Comparison of ENCODE assay signal across 8 cellular contexts in the genomic region with DNA sequence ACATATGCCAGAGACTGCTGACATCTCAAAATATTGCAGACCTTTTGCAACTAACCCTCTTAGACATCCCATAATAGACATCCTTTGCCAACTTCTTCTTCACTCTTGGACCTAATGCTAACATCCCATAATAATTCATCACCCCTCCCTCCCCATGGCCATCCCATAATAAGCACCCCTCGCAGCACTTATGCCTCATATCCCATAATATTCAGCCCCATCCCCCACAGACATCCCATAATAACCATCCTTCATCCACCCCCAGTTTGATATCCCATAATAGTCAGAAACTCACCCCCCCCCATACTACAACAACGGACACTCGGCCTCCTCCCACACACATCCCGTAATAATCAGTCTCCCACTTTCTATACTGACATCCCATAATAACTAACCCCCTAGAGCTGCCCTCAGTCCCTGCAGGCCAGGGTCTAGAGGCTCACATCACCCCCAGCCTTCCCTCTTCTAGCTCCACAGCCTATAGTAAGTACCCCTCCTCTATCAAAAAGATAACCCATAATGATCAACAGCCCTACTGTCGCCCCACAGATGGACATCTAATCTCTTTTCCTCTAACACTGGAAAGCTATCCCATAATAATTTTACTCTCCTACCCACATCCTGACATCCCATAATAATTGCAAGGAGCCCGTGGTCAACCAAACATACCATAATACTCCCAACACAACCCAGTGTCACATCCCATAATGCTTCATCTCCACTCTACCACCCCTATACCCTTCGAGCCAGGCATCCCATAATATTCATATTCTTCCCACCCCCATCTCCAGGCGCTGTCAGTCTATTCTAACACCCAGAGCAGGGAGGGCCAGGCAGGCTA. TPM values are rescaled to one million over a fixed set of nuclear protein-coding genes. Genes with fewer than 3 reads are reported as not detected.
DNase-seq lines count a peak whose midpoint lies in the region; ATAC-seq, FAIRE-seq and TF ChIP-seq lines count a peak whose summit lies in the region.

No MANE protein-coding gene starts in this region.

- H3K4me1 ChIP-seq in endothelial cell of umbilical vein (ENCODE audit: control insufficient read depth, extremely low read depth, insufficient read depth, low read length) (peaks cover 36% of the 10 kb centered on the region), vagina (peaks cover 49% of the 10 kb centered on the region)

- TF ChIP-seq POLR2A in endothelial cell of umbilical vein (IDR thresholded peaks at IDR 0.05; ENCODE audit: low read depth, low read length) (no peak), vagina (IDR thresholded peaks at IDR 0.05) (no peak)

- H3K4me2 ChIP-seq in endothelial cell of umbilical vein (ENCODE audit: insufficient read depth, low read length) = peak overlapping the region; percentile 7

- H4K20me1 ChIP-seq in endothelial cell of umbilical vein (replicated peaks; ENCODE audit: control insufficient read depth, extremely low read depth, insufficient read depth, low read length) = no peaks in the 10 kb centered on the region

- no peak overlapping the region for H3K27ac ChIP-seq in endothelial cell of umbilical vein (ENCODE audit: insufficient read depth, low read depth, low read length)
- H3K27ac ChIP-seq in vagina = peak overlapping the region; percentile 99

- H3K9me3 ChIP-seq in endothelial cell of umbilical vein (replicated peaks; ENCODE audit: control insufficient read depth, insufficient read depth, low read length) = no peaks in the 10 kb centered on the region
- no peaks in the 10 kb centered on the region for H3K9me3 ChIP-seq in vagina

- peaks cover 25% of the 10 kb centered on the region for H3K36me3 Mint-ChIP-seq in activated CD4-positive, alpha-beta T cell treated with anti-CD3 and anti-CD28 coated beads, Interleukin-2, amount 10 ng/mL, durations not matched to agents 7 days and 5 days (ENCODE audit: low read depth)
- H3K36me3 Mint-ChIP-seq in neural crest cell (ENCODE audit: low read depth) = peaks cover 13% of the 10 kb centered on the region

- dilution Hi-C loops in endothelial cell of umbilical vein (cut with MboI; ENCODE audit: extremely low pct_ligation_motif_present, low sequenced_read_pairs) = no loop called here

- CTCF ChIA-PET in activated CD4-positive, alpha-beta T cell treated with anti-CD3 and anti-CD28 coated beads, Interleukin-2, amount 10 ng/mL, durations not matched to agents 7 days and 5 days (lab: Charles Lee) = interaction anchor here (1.0 to 1.5 kb wide), 4 partner anchors 15 to 146 kb away, joined by 3 read pairs; a partner anchor contains a TSS
- CTCF ChIA-PET in endothelial cell of umbilical vein (lab: Charles Lee) = interaction anchor here (0.7 kb wide), 1 partner anchor 74 kb away, joined by 3 read pairs; no protein-coding TSS in a partner anchor

- H3K4me1 Mint-ChIP-seq in activated CD4-positive, alpha-beta T cell treated with anti-CD3 and anti-CD28 coated beads, Interleukin-2, amount 10 ng/mL, durations not matched to agents 7 days and 5 days = peaks cover 49% of the 10 kb centered on the region
- peaks cover 52% of the 10 kb centered on the region for H3K4me1 Mint-ChIP-seq in neural crest cell

- H3K4me3 ChIP-seq in endothelial cell of umbilical vein (replicated peaks in 1 of 3; ENCODE audit: insufficient read depth in 1 of 3, low read depth in 1 of 3, low read length in 3 of 3) (no peak overlapping the region), vagina (no peak overlapping the region)

- H2AFZ ChIP-seq in endothelial cell of umbilical vein (ENCODE audit: low read depth, low read length) = peak overlapping the region; percentile 50

- FAIRE-seq in HTR-8/SVneo (lab: Jason Lieb, UNC) (peak; percentile 67), endothelial cell of umbilical vein (lab: Jason Lieb, UNC) (no peak)

- TF ChIP-seq CTCF in GM10266 (IDR thresholded peaks at IDR 0.05; ENCODE audit: control insufficient read depth, insufficient read depth, low read depth, missing control alignments) (no peak), endothelial cell of umbilical vein (IDR thresholded peaks at IDR 0.05; ENCODE audit: extremely low read depth in 1 of 2, insufficient read depth in 1 of 2, low read depth in 1 of 2, low read length in 2 of 2) (no peak), neural crest cell (conservative IDR thresholded peaks at IDR 0.05) (no peak), vagina (IDR thresholded peaks at IDR 0.05) (no peak)

- ATAC-seq in GM19463 (IDR thresholded peaks at IDR 0.05; ENCODE audit: unreplicated experiment) = no peak

- intact Hi-C loops in endothelial cell of umbilical vein (cut with micrococcal nuclease) = loop anchor here (2.0 kb wide), 2 partner anchors 39 to 159 kb away; a partner anchor contains a TSS
- intact Hi-C loops in vagina (cut with DNase I) = no loop called here

- H3K27me3 ChIP-seq in endothelial cell of umbilical vein (ENCODE audit: control insufficient read depth in 2 of 2, insufficient read depth in 2 of 2, low read length in 2 of 2) = no peaks in the 10 kb centered on the region
- no peaks in the 10 kb centered on the region for H3K27me3 ChIP-seq in vagina

- POLR2A ChIA-PET in activated CD4-positive, alpha-beta T cell treated with anti-CD3 and anti-CD28 coated beads, Interleukin-2, amount 10 ng/mL, durations not matched to agents 7 days and 5 days (lab: Charles Lee) = interaction anchor here (1.9 kb wide), 1 partner anchor 82 kb away, joined by 7 read pairs; a partner anchor contains a TSS
- POLR2A ChIA-PET in endothelial cell of umbilical vein (lab: Charles Lee) = interaction anchor here (0.6 kb wide), 1 partner anchor 138 kb away, joined by 3 read pairs; no protein-coding TSS in a partner anchor

- H3K9me3 Mint-ChIP-seq in activated CD4-positive, alpha-beta T cell treated with anti-CD3 and anti-CD28 coated beads, Interleukin-2, amount 10 ng/mL, durations not matched to agents 7 days and 5 days = no peaks in the 10 kb centered on the region
- H3K9me3 Mint-ChIP-seq in neural crest cell = no peaks in the 10 kb centered on the region

- no TSS peak for BruUV-seq in endothelial cell of umbilical vein (replicated peaks; lab: Mats Ljungman, UMichigan)

- no peak overlapping the region for H3K4me3 Mint-ChIP-seq in activated CD4-positive, alpha-beta T cell treated with anti-CD3 and anti-CD28 coated beads, Interleukin-2, amount 10 ng/mL, durations not matched to agents 7 days and 5 days
- H3K4me3 Mint-ChIP-seq in neural crest cell = no peak overlapping the region

- H3K9me1 ChIP-seq in endothelial cell of umbilical vein (replicated peaks; ENCODE audit: control insufficient read depth, extremely low read depth, insufficient read depth, low read length) = no peaks in the 10 kb centered on the region

- peaks cover 33% of the 10 kb centered on the region for H3K79me2 ChIP-seq in endothelial cell of umbilical vein (ENCODE audit: control insufficient read depth, insufficient read depth, low read length)

- H3K9ac ChIP-seq in endothelial cell of umbilical vein (replicated peaks; ENCODE audit: extremely low read depth, insufficient read depth, low read length) = no peak overlapping the region

- no peak overlapping the region for H3K27ac Mint-ChIP-seq in activated CD4-positive, alpha-beta T cell treated with anti-CD3 and anti-CD28 coated beads, Interleukin-2, amount 10 ng/mL, durations not matched to agents 7 days and 5 days
- no peak overlapping the region for H3K27ac Mint-ChIP-seq in neural crest cell (ENCODE audit: unreplicated experiment)

- no peaks in the 10 kb centered on the region for H3K36me3 ChIP-seq in endothelial cell of umbilical vein (ENCODE audit: control insufficient read depth in 2 of 2, extremely low read depth in 1 of 2, insufficient read depth in 2 of 2, low read length in 2 of 2)
- no peaks in the 10 kb centered on the region for H3K36me3 ChIP-seq in vagina

- H3K27me3 Mint-ChIP-seq in activated CD4-positive, alpha-beta T cell treated with anti-CD3 and anti-CD28 coated beads, Interleukin-2, amount 10 ng/mL, durations not matched to agents 7 days and 5 days = no peaks in the 10 kb centered on the region
- H3K27me3 Mint-ChIP-seq in neural crest cell (ENCODE audit: low read depth) = no peaks in the 10 kb centered on the region

- DNase-seq in GM10266 (ENCODE audit: extremely low spot score) (peak; percentile 73), HTR-8/SVneo (ENCODE audit: insufficient read length, low spot score) (peak; percentile 89), NCI-H748 (lab: John Stamatoyannopoulos, UW; ENCODE audit: unreplicated experiment) (peak; percentile 92), endothelial cell of umbilical vein (ENCODE audit: low read depth, low spot score) (peak; percentile 42), neural crest cell (ENCODE audit: low read depth, low spot score) (peak; percentile 44), vagina (ENCODE audit: extremely low spot score in 2 of 2) (peak in 1 of 2 donors; percentile 90)
- peak; percentile 74 for DNase-seq in activated CD4-positive, alpha-beta T cell treated with anti-CD3 and anti-CD28 coated beads, Interleukin-2, amount 10 ng/mL, durations not matched to agents 7 days and 5 days

RNA-seq across cellular contexts. Expression of a gene that starts 0.8 kb away (rescaled TPM):
- total RNA-seq in activated CD4-positive, alpha-beta T cell treated with anti-CD3 and anti-CD28 coated beads, Interleukin-2, amount 10 ng/mL, durations not matched to agents 7 days and 5 days = 100 to 1,000 TPM; 262 to 263 TPM
- total RNA-seq in endothelial cell of umbilical vein (192 and 216 TPM in 2 replicates), neural crest cell (476 and 492 TPM in 2 replicates), vagina (152 TPM)
- polyA plus RNA-seq in endothelial cell of umbilical vein = 119 and 127 TPM in 2 replicates
- polyA plus RNA-seq in endothelial cell of umbilical vein (2011; cell fraction: cytosol; rRNA removed) = 130 and 131 TPM in 2 replicates
- polyA plus RNA-seq in endothelial cell of umbilical vein (2011; cell fraction: nucleus; rRNA removed) = 178 and 198 TPM in 2 replicates
- polyA plus RNA-seq in endothelial cell of umbilical vein (2012) = 108 and 117 TPM in 2 replicates
- polyA minus RNA-seq in endothelial cell of umbilical vein = 187 and 211 TPM in 2 replicates
- 97.7 TPM for polyA minus RNA-seq in endothelial cell of umbilical vein (2011; cell fraction: cytosol; rRNA and poly(A)+ RNA removed)
- polyA minus RNA-seq in endothelial cell of umbilical vein (2011; cell fraction: nucleus; rRNA and poly(A)+ RNA removed) = 83.7 and 90.8 TPM in 2 replicates

RNA-seq across cellular contexts. Expression of a gene that starts 27.8 kb away (rescaled TPM):
- 1 to 10 TPM; 6.2 to 6.6 TPM for total RNA-seq in activated CD4-positive, alpha-beta T cell treated with anti-CD3 and anti-CD28 coated beads, Interleukin-2, amount 10 ng/mL, durations not matched to agents 7 days and 5 days
- not detected in 2 replicates for total RNA-seq in endothelial cell of umbilical vein
- polyA plus RNA-seq in endothelial cell of umbilical vein = 0.23 and 0.41 TPM in 2 replicates
- 0.07 and 0.10 TPM in 2 replicates for polyA plus RNA-seq in endothelial cell of umbilical vein (2011; cell fraction: cytosol; rRNA removed)
- 0.08 TPM in 1 of 2 replicates, not detected in the other for polyA plus RNA-seq in endothelial cell of umbilical vein (2011; cell fraction: nucleus; rRNA removed)
- polyA plus RNA-seq in endothelial cell of umbilical vein (2012) = 0.07 TPM in 1 of 2 replicates, not detected in the other
- polyA minus RNA-seq in endothelial cell of umbilical vein = 0.42 and 0.75 TPM in 2 replicates
- polyA minus RNA-seq in endothelial cell of umbilical vein (2011; cell fraction: cytosol; rRNA and poly(A)+ RNA removed) = 1.7 TPM
- not detected in 2 replicates for polyA minus RNA-seq in endothelial cell of umbilical vein (2011; cell fraction: nucleus; rRNA and poly(A)+ RNA removed)
- total RNA-seq in neural crest cell = not detected in 2 replicates
- total RNA-seq in vagina = 7.4 TPM

RNA-seq across cellular contexts. Expression of a gene that starts 39.3 kb away (rescaled TPM):
- total RNA-seq in activated CD4-positive, alpha-beta T cell treated with anti-CD3 and anti-CD28 coated beads, Interleukin-2, amount 10 ng/mL, durations not matched to agents 7 days and 5 days = 1 to 10 TPM; 1.6 to 2.6 TPM
- total RNA-seq in endothelial cell of umbilical vein = 0.97 and 1.3 TPM in 2 replicates
- 5.5 and 5.7 TPM in 2 replicates for polyA plus RNA-seq in endothelial cell of umbilical vein
- 2.0 and 3.4 TPM in 2 replicates for polyA plus RNA-seq in endothelial cell of umbilical vein (2011; cell fraction: cytosol; rRNA removed)
- 2.5 and 3.2 TPM in 2 replicates for polyA plus RNA-seq in endothelial cell of umbilical vein (2011; cell fraction: nucleus; rRNA removed)
- 0.32 and 0.82 TPM in 2 replicates for polyA plus RNA-seq in endothelial cell of umbilical vein (2012)
- 4.5 and 5.2 TPM in 2 replicates for polyA minus RNA-seq in endothelial cell of umbilical vein
- polyA minus RNA-seq in endothelial cell of umbilical vein (2011; cell fraction: cytosol; rRNA and poly(A)+ RNA removed) = not detected
- 1.6 and 1.8 TPM in 2 replicates for polyA minus RNA-seq in endothelial cell of umbilical vein (2011; cell fraction: nucleus; rRNA and poly(A)+ RNA removed)
- 1.9 and 2.4 TPM in 2 replicates for total RNA-seq in neural crest cell
- total RNA-seq in vagina = 0.74 TPM

RNA-seq across cellular contexts. Expression of a gene that starts 39.9 kb away (rescaled TPM):
- 10 to 100 TPM; 74.1 to 76.4 TPM for total RNA-seq in activated CD4-positive, alpha-beta T cell treated with anti-CD3 and anti-CD28 coated beads, Interleukin-2, amount 10 ng/mL, durations not matched to agents 7 days and 5 days
- total RNA-seq in endothelial cell of umbilical vein (58.5 and 63.6 TPM in 2 replicates), neural crest cell (73.3 and 75.1 TPM in 2 replicates), vagina (43.0 TPM)
- polyA plus RNA-seq in endothelial cell of umbilical vein = 17.8 and 26.3 TPM in 2 replicates
- 28.3 and 30.1 TPM in 2 replicates for polyA plus RNA-seq in endothelial cell of umbilical vein (2011; cell fraction: cytosol; rRNA removed)
- 160 and 198 TPM in 2 replicates for polyA plus RNA-seq in endothelial cell of umbilical vein (2011; cell fraction: nucleus; rRNA removed)
- 44.4 and 58.0 TPM in 2 replicates for polyA plus RNA-seq in endothelial cell of umbilical vein (2012)
- 29.2 and 29.4 TPM in 2 replicates for polyA minus RNA-seq in endothelial cell of umbilical vein
- 26.3 TPM for polyA minus RNA-seq in endothelial cell of umbilical vein (2011; cell fraction: cytosol; rRNA and poly(A)+ RNA removed)
- polyA minus RNA-seq in endothelial cell of umbilical vein (2011; cell fraction: nucleus; rRNA and poly(A)+ RNA removed) = 33.6 and 35.6 TPM in 2 replicates

RNA-seq across cellular contexts. Expression of a gene that starts 52.1 kb away (rescaled TPM):
- 10 to 100 TPM; 28.3 to 30.4 TPM for total RNA-seq in activated CD4-positive, alpha-beta T cell treated with anti-CD3 and anti-CD28 coated beads, Interleukin-2, amount 10 ng/mL, durations not matched to agents 7 days and 5 days
- total RNA-seq in endothelial cell of umbilical vein (26.4 and 27.7 TPM in 2 replicates), neural crest cell (27.2 and 28.9 TPM in 2 replicates), vagina (21.1 TPM)
- 41.0 and 41.2 TPM in 2 replicates for polyA plus RNA-seq in endothelial cell of umbilical vein
- 15.9 and 21.0 TPM in 2 replicates for polyA plus RNA-seq in endothelial cell of umbilical vein (2011; cell fraction: cytosol; rRNA removed)
- 156 and 161 TPM in 2 replicates for polyA plus RNA-seq in endothelial cell of umbilical vein (2011; cell fraction: nucleus; rRNA removed)
- polyA plus RNA-seq in endothelial cell of umbilical vein (2012) = 18.3 and 26.1 TPM in 2 replicates
- polyA minus RNA-seq in endothelial cell of umbilical vein = 19.2 and 20.3 TPM in 2 replicates
- not detected for polyA minus RNA-seq in endothelial cell of umbilical vein (2011; cell fraction: cytosol; rRNA and poly(A)+ RNA removed)
- 12.7 and 20.1 TPM in 2 replicates for polyA minus RNA-seq in endothelial cell of umbilical vein (2011; cell fraction: nucleus; rRNA and poly(A)+ RNA removed)
